In the genomic region with DNA sequence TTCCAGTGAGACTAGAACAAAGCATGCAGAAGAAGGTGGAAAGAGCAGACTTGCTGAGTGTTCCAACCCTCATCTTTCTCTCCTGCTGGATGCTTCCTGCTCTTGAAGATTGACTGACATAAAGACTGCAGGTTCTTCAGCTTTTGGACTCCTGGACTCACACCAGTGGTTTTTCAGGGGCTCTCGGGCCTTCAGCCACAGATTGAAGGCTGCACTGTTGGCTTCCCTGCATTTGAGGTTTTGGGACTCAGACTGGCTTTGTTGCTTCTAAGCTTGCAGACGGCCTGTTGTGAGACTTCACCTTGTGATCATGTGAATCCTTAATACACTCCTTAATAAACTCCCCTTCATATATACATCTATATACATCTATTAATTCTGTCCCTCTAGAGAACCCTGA, we compare ENCODE assay signal across 19 cellular contexts. TPM values are rescaled to one million over a fixed set of nuclear protein-coding genes. Genes with fewer than 3 reads are reported as not detected.
A peak's percentile ranks its signal among the peaks of the same experiment; 100 is the strongest.
DNase-seq lines count a peak whose midpoint lies in the region; ATAC-seq and TF ChIP-seq lines count a peak whose summit lies in the region.
"Had no signal": no experiment of that assay in that cellular context is flagged by ENCODE, and none has a peak within 500 bp of the region (broad histone marks: within the 10 kb centered on the region; RNA-seq: fewer than 3 reads in every experiment).

No MANE protein-coding gene starts in this region.

- H3K27ac Mint-ChIP-seq in activated B cell treated with CpG ODN at 0.5 μM for 24 hours, result peak overlapping the region; percentile 5
- H3K27ac Mint-ChIP-seq in stimulated activated memory B cell treated with anti-CD40 and anti-IgM and Interleukin-4, amounts not matched to agents 10 μg/mL and 1 μg/mL and 100 μg/mL, for 72 hours, result peak overlapping the region; percentile 22
- H3K27ac Mint-ChIP-seq: T-cell had no signal

- peaks cover 9% of the 10 kb centered on the region for H3K9me3 Mint-ChIP-seq in activated B cell treated with CpG ODN at 0.5 μM for 24 hours
- peaks cover 9% of the 10 kb centered on the region for H3K9me3 Mint-ChIP-seq in stimulated activated memory B cell treated with anti-CD40 and anti-IgM and Interleukin-4, amounts not matched to agents 10 μg/mL and 1 μg/mL and 100 μg/mL, for 72 hours

- CTCF ChIA-PET in activated B cell treated with CpG ODN at 0.5 μM for 24 hours (lab: Charles Lee), result no interaction called here

- intact Hi-C loops in activated B cell treated with CpG ODN at 0.5 μM for 24 hours (cut with micrococcal nuclease), result no loop called here

- peaks cover 34% of the 10 kb centered on the region for H3K4me1 Mint-ChIP-seq in activated B cell treated with CpG ODN at 0.5 μM for 24 hours
- H3K4me1 Mint-ChIP-seq in stimulated activated memory B cell treated with anti-CD40 and anti-IgM and Interleukin-4, amounts not matched to agents 10 μg/mL and 1 μg/mL and 100 μg/mL, for 72 hours, result peaks cover 51% of the 10 kb centered on the region

- ATAC-seq in GM18511 (IDR thresholded peaks at IDR 0.05; ENCODE audit: unreplicated experiment) (peak; percentile 26), HG02885 (IDR thresholded peaks at IDR 0.05; ENCODE audit: poor library complexity, unreplicated experiment) (peak; percentile 26), activated B cell treated with CpG ODN at 0.5 μM for 24 hours (ENCODE audit: low read depth) (no peak)
- no peak for ATAC-seq in stimulated activated memory B cell treated with anti-CD40 and anti-IgM and Interleukin-4, amounts not matched to agents 10 μg/mL and 1 μg/mL and 100 μg/mL, for 72 hours
- ATAC-seq: T-cell had no signal

- H3K4me3 Mint-ChIP-seq in activated B cell treated with CpG ODN at 0.5 μM for 24 hours, result no peak overlapping the region
- H3K4me3 Mint-ChIP-seq in stimulated activated memory B cell treated with anti-CD40 and anti-IgM and Interleukin-4, amounts not matched to agents 10 μg/mL and 1 μg/mL and 100 μg/mL, for 72 hours, result no peak overlapping the region
- H3K4me3 Mint-ChIP-seq: T-cell had no signal

- POLR2A ChIA-PET in activated B cell treated with CpG ODN at 0.5 μM for 24 hours (lab: Charles Lee), result interaction anchor here (0.7 kb wide), 1 partner anchor 32 kb away, joined by 3 read pairs; no protein-coding TSS in a partner anchor

- no peak for TF ChIP-seq CTCF in activated B cell treated with CpG ODN at 0.5 μM for 24 hours (IDR thresholded peaks at IDR 0.05)

- H3K27me3 Mint-ChIP-seq in activated B cell treated with CpG ODN at 0.5 μM for 24 hours, result no peaks in the 10 kb centered on the region
- H3K27me3 Mint-ChIP-seq in stimulated activated memory B cell treated with anti-CD40 and anti-IgM and Interleukin-4, amounts not matched to agents 10 μg/mL and 1 μg/mL and 100 μg/mL, for 72 hours, result no peaks in the 10 kb centered on the region
- H3K27me3 Mint-ChIP-seq: T-cell had no signal

- DNase-seq in activated B cell treated with CpG ODN at 0.5 μM for 24 hours (no peak), T-helper 1 cell (no peak), substantia nigra (lab: John Stamatoyannopoulos, UW) (no peak)
- no peak for DNase-seq in activated CD4-positive, alpha-beta T cell treated with anti-CD3 and anti-CD28 coated beads, Interleukin-2, amount 50 U/mL, for 48 hours
- DNase-seq: DMS79 treated with DMSO at 0.1 percent for 48 hours, KG1, MV-4-11, NCI-H1694, NCI-H2081, NCI-H2171, NCI-H345, NCI-H524, NCI-H774, Peyer's patch, SJCRH30, T-cell had no signal

- H3K27ac ChIP-seq in substantia nigra (ENCODE audit: low read depth, low read length, poor library complexity, severe bottlenecking), result no peak overlapping the region
- H3K27ac ChIP-seq: Peyer's patch, SJCRH30 had no signal

- peaks cover 56% of the 10 kb centered on the region for H3K36me3 Mint-ChIP-seq in activated B cell treated with CpG ODN at 0.5 μM for 24 hours (ENCODE audit: low read depth)
- peaks cover 64% of the 10 kb centered on the region for H3K36me3 Mint-ChIP-seq in stimulated activated memory B cell treated with anti-CD40 and anti-IgM and Interleukin-4, amounts not matched to agents 10 μg/mL and 1 μg/mL and 100 μg/mL, for 72 hours

RNA-seq across cellular contexts. Expression of gene VRK2, which starts 20.4 kb away (rescaled TPM):
- total RNA-seq in activated B cell treated with CpG ODN at 0.5 μM for 24 hours, result 60.0 and 63.0 TPM in 2 replicates

Comparison
In these comparisons a context has a peak if more than half of its experiments do, and no peak if none do; other contexts are left out.
1. ATAC-seq: peak in GM18511 (single experiment) and HG02885 (single experiment); none in activated B cell treated with CpG ODN at 0.5 μM for 24 hours (single experiment) and stimulated activated memory B cell treated with anti-CD40 and anti-IgM and Interleukin-4, amounts not matched to agents 10 μg/mL and 1 μg/mL and 100 μg/mL, for 72 hours (single experiment).